In genomic region chr12:27814851-27815591, GRCh38 we compare ENCODE assay signal across 15 cellular contexts.
DNase-seq lines count a peak whose midpoint lies in the region; ATAC-seq and TF ChIP-seq lines count a peak whose summit lies in the region.
"Had no signal": no experiment of that assay in that cellular context is flagged by ENCODE, and none has a peak within 500 bp of the region (broad histone marks: within the 10 kb centered on the region; RNA-seq: fewer than 3 reads in every experiment).

No MANE protein-coding gene starts in this region.

- TF ChIP-seq CTCF in WERI-Rb-1 (IDR thresholded peaks at IDR 0.05; ENCODE audit: low read depth, low read length) = no peak

- no peak overlapping the region for H3K27ac ChIP-seq in WERI-Rb-1
- H3K27ac ChIP-seq: SK-N-MC, uterus had no signal

- H3K9me3 Mint-ChIP-seq in stimulated activated naive CD8-positive, alpha-beta T cell treated with anti-CD3 and anti-CD28 coated beads, Interleukin-15, Interleukin-2, amounts not matched to agents 100 ng/mL and 50 ng/mL, for 24 hours = no peaks in the 10 kb centered on the region
- H3K9me3 Mint-ChIP-seq: activated CD4-positive, alpha-beta memory T cell treated with anti-CD3 and anti-CD28 coated beads, Interleukin-2, amount 10 ng/mL, durations not matched to agents 7 days and 5 days; neural crest cell had no signal

- no peak for ATAC-seq in stimulated activated naive CD8-positive, alpha-beta T cell treated with anti-CD3 and anti-CD28 coated beads, Interleukin-15, Interleukin-2, amounts not matched to agents 100 U/mL and 50 U/mL, for 24 hours

- no peaks in the 10 kb centered on the region for H3K9me3 ChIP-seq in WERI-Rb-1 (ENCODE audit: severe bottlenecking)
- H3K9me3 ChIP-seq: uterus had no signal

- no peak overlapping the region for H3K4me3 ChIP-seq in WERI-Rb-1 (ENCODE audit: low read depth, low read length)
- H3K4me3 ChIP-seq: SK-N-MC, uterus had no signal

- H3K27me3 Mint-ChIP-seq in stimulated activated naive CD8-positive, alpha-beta T cell treated with anti-CD3 and anti-CD28 coated beads, Interleukin-15, Interleukin-2, amounts not matched to agents 100 ng/mL and 50 ng/mL, for 24 hours = peaks cover 33% of the 10 kb centered on the region

- DNase-seq in stimulated activated naive CD8-positive, alpha-beta T cell treated with anti-CD3 and anti-CD28 coated beads, Interleukin-15, Interleukin-2, amounts not matched to agents 100 U/mL and 50 U/mL, for 24 hours = no peak
- peak; percentile 37 for DNase-seq in SW480 (ENCODE audit: low spot score)
- DNase-seq in fibroblast of the conjunctiva (ENCODE audit: low read depth) = peak; percentile 40
- no peak for DNase-seq in T-helper 9 cell
- DNase-seq in globus pallidus (ENCODE audit: low spot score) = no peak
- DNase-seq in DMS 273 treated with DMSO at 0.1 percent for 48 hours (lab: John Stamatoyannopoulos, UW) = no peak
- no peak for DNase-seq in WERI-Rb-1
- DNase-seq: activated CD4-positive, alpha-beta memory T cell treated with anti-CD3 and anti-CD28 coated beads, Interleukin-2, amount 10 ng/mL, durations not matched to agents 7 days and 5 days; AML-193; glutamatergic neuron; NCI-H187; uterus had no signal

- no peaks in the 10 kb centered on the region for H3K27me3 ChIP-seq in WERI-Rb-1 (ENCODE audit: insufficient read depth, low read depth, severe bottlenecking)
- H3K27me3 ChIP-seq: uterus had no signal

- H3K36me3 ChIP-seq in WERI-Rb-1 = no peaks in the 10 kb centered on the region
- H3K36me3 ChIP-seq: uterus had no signal

- no peaks in the 10 kb centered on the region for H3K36me3 Mint-ChIP-seq in stimulated activated naive CD8-positive, alpha-beta T cell treated with anti-CD3 and anti-CD28 coated beads, Interleukin-15, Interleukin-2, amounts not matched to agents 100 ng/mL and 50 ng/mL, for 24 hours (ENCODE audit: low read depth)

- no peak overlapping the region for H3K4me3 Mint-ChIP-seq in stimulated activated naive CD8-positive, alpha-beta T cell treated with anti-CD3 and anti-CD28 coated beads, Interleukin-15, Interleukin-2, amounts not matched to agents 100 ng/mL and 50 ng/mL, for 24 hours
- H3K4me3 Mint-ChIP-seq: activated CD4-positive, alpha-beta memory T cell treated with anti-CD3 and anti-CD28 coated beads, Interleukin-2, amount 10 ng/mL, durations not matched to agents 7 days and 5 days; neural crest cell had no signal

- peaks cover 29% of the 10 kb centered on the region for H3K4me1 Mint-ChIP-seq in stimulated activated naive CD8-positive, alpha-beta T cell treated with anti-CD3 and anti-CD28 coated beads, Interleukin-15, Interleukin-2, amounts not matched to agents 100 ng/mL and 50 ng/mL, for 24 hours (ENCODE audit: low read depth)

- H3K27ac Mint-ChIP-seq in stimulated activated naive CD8-positive, alpha-beta T cell treated with anti-CD3 and anti-CD28 coated beads, Interleukin-15, Interleukin-2, amounts not matched to agents 100 ng/mL and 50 ng/mL, for 24 hours = peak overlapping the region; percentile 48
- H3K27ac Mint-ChIP-seq: activated CD4-positive, alpha-beta memory T cell treated with anti-CD3 and anti-CD28 coated beads, Interleukin-2, amount 10 ng/mL, durations not matched to agents 7 days and 5 days had no signal

Comparison
In these comparisons a context has a peak if more than half of its experiments do, and no peak if none do; other contexts are left out.
1. DNase-seq: peak in SW480 (single experiment) and fibroblast of the conjunctiva (single experiment); none in stimulated activated naive CD8-positive, alpha-beta T cell treated with anti-CD3 and anti-CD28 coated beads, Interleukin-15, Interleukin-2, amounts not matched to agents 100 U/mL and 50 U/mL, for 24 hours (single experiment), T-helper 9 cell (single experiment), globus pallidus (single experiment), DMS 273 treated with DMSO at 0.1 percent for 48 hours (single experiment) and WERI-Rb-1 (single experiment).